1 cellular context compared by ENCODE assay signal in the genomic region with DNA sequence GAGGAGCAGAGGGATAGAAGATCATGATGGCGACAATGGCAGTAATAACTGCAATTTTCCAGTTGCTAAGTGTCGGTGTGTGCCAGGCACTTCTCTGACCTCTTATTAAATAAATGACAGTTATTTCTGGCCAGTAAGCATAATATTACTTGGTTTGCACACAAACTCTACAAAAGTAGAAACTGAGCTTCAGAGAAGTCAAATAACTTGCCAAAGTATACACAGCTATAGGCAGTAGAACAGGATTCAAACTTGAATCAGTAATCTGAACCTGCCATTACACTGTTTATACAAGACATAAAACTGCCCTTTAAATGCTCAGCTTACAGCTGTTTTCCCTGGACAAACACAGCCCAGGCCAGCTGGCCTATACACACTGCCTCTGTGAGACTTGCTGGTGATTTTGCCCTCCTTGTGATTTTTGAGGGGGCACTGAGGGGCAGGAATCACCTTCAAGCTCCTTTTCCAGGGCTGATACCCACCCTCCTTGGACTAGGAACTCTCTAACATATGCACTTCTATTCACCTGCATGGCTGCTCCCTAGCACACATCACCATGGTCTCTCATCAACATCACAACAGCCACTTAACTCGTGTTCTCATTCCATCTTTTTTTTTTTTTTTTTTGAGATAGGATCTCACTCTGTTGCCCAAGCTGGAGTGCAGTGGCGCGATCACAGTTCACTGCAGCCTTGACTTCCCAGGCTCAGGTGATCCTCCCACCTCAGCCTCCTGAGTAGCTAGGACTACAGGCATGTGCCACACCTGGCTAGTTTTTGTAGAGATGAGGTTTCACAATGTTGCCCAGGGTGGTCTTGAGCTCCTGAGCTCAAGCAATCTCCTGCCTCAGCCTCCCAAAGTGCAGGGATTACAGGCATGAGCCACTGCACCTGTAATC.
TF ChIP-seq lines count a peak whose summit lies in the region.

No MANE protein-coding gene starts in this region.

TF ChIP-seq in HepG2, 621 proteins besides CTCF, POLR2A, EP300 and RAD21 (continued from another document and continues in another):
- 0 out of 2 replicates have a peak, but pooled peaks have one; percentile 9 for TF ChIP-seq ZNF574 (CRISPR knock-in tag; IDR thresholded peaks at IDR 0.05)
- TF ChIP-seq, protein P1, sequence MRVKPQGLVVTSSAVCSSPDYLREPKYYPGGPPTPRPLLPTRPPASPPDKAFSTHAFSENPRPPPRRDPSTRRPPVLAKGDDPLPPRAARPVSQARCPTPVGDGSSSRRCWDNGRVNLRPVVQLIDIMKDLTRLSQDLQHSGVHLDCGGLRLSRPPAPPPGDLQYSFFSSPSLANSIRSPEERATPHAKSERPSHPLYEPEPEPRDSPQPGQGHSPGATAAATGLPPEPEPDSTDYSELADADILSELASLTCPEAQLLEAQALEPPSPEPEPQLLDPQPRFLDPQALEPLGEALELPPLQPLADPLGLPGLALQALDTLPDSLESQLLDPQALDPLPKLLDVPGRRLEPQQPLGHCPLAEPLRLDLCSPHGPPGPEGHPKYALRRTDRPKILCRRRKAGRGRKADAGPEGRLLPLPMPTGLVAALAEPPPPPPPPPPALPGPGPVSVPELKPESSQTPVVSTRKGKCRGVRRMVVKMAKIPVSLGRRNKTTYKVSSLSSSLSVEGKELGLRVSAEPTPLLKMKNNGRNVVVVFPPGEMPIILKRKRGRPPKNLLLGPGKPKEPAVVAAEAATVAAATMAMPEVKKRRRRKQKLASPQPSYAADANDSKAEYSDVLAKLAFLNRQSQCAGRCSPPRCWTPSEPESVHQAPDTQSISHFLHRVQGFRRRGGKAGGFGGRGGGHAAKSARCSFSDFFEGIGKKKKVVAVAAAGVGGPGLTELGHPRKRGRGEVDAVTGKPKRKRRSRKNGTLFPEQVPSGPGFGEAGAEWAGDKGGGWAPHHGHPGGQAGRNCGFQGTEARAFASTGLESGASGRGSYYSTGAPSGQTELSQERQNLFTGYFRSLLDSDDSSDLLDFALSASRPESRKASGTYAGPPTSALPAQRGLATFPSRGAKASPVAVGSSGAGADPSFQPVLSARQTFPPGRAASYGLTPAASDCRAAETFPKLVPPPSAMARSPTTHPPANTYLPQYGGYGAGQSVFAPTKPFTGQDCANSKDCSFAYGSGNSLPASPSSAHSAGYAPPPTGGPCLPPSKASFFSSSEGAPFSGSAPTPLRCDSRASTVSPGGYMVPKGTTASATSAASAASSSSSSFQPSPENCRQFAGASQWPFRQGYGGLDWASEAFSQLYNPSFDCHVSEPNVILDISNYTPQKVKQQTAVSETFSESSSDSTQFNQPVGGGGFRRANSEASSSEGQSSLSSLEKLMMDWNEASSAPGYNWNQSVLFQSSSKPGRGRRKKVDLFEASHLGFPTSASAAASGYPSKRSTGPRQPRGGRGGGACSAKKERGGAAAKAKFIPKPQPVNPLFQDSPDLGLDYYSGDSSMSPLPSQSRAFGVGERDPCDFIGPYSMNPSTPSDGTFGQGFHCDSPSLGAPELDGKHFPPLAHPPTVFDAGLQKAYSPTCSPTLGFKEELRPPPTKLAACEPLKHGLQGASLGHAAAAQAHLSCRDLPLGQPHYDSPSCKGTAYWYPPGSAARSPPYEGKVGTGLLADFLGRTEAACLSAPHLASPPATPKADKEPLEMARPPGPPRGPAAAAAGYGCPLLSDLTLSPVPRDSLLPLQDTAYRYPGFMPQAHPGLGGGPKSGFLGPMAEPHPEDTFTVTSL (CRISPR knock-in tag; IDR thresholded peaks at IDR 0.05; ENCODE audit: borderline replicate concordance): peak; percentile 67
- TF ChIP-seq ZNF687 (CRISPR knock-in tag; IDR thresholded peaks at IDR 0.05): peak; percentile 43; the same call in 1 of the 2 replicates
- TF ChIP-seq, protein P2, sequence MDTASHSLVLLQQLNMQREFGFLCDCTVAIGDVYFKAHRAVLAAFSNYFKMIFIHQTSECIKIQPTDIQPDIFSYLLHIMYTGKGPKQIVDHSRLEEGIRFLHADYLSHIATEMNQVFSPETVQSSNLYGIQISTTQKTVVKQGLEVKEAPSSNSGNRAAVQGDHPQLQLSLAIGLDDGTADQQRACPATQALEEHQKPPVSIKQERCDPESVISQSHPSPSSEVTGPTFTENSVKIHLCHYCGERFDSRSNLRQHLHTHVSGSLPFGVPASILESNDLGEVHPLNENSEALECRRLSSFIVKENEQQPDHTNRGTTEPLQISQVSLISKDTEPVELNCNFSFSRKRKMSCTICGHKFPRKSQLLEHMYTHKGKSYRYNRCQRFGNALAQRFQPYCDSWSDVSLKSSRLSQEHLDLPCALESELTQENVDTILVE (CRISPR knock-in tag; IDR thresholded peaks at IDR 0.05): 0 out of 2 replicates have a peak, but pooled peaks have one; percentile 48
- TF ChIP-seq TBL1XR1 (IDR thresholded peaks at IDR 0.05; ENCODE audit: borderline replicate concordance, low read length, partially characterized antibody): no peak
- 0 out of 2 replicates have a peak, but pooled peaks have one; percentile 7 for TF ChIP-seq NR2C2 (CRISPR knock-in tag; IDR thresholded peaks at IDR 0.05; ENCODE audit: borderline replicate concordance)
- no peak for TF ChIP-seq AKNA (CRISPR knock-in tag; IDR thresholded peaks at IDR 0.05; ENCODE audit: borderline replicate concordance)
- TF ChIP-seq ZSCAN30 (CRISPR knock-in tag; IDR thresholded peaks at IDR 0.05): no peak
- peak; percentile 38; the same call in 1 of the 2 replicates for TF ChIP-seq MYC (CRISPR knock-in tag; IDR thresholded peaks at IDR 0.05; ENCODE audit: borderline replicate concordance)
- no peak for TF ChIP-seq MYNN (CRISPR knock-in tag; IDR thresholded peaks at IDR 0.05; ENCODE audit: low read depth)
- TF ChIP-seq ZMAT5 (CRISPR knock-in tag; IDR thresholded peaks at IDR 0.05; ENCODE audit: borderline replicate concordance, low read depth): no peak
- TF ChIP-seq MAF1 (CRISPR knock-in tag; IDR thresholded peaks at IDR 0.05; ENCODE audit: borderline replicate concordance): no peak; the same call in 1 of the 2 replicates
- TF ChIP-seq SMYD3 (CRISPR knock-in tag; IDR thresholded peaks at IDR 0.05): no peak
- TF ChIP-seq HMGXB3 (CRISPR knock-in tag; IDR thresholded peaks at IDR 0.05; ENCODE audit: borderline replicate concordance): no peak
- TF ChIP-seq ZNF20 (CRISPR knock-in tag; IDR thresholded peaks at IDR 0.05): no peak
- TF ChIP-seq, protein P3, sequence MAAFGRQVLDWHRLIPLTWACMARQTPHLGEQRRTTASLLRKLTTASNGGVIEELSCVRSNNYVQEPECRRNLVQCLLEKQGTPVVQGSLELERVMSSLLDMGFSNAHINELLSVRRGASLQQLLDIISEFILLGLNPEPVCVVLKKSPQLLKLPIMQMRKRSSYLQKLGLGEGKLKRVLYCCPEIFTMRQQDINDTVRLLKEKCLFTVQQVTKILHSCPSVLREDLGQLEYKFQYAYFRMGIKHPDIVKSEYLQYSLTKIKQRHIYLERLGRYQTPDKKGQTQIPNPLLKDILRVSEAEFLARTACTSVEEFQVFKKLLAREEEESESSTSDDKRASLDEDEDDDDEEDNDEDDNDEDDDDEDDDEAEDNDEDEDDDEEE (CRISPR knock-in tag; IDR thresholded peaks at IDR 0.05): no peak
- no peak for TF ChIP-seq CHD4 (IDR thresholded peaks at IDR 0.05; ENCODE audit: borderline replicate concordance, low read length)
- TF ChIP-seq SMC3 (IDR thresholded peaks at IDR 0.05; ENCODE audit: low read length): no peak
